ENCODE assay signal across 19 cellular contexts in genomic region chr18:12366379-12366778, GRCh38.
"Had no signal": no experiment of that assay in that cellular context is flagged by ENCODE, and none has a peak within 500 bp of the region (broad histone marks: within the 10 kb centered on the region; RNA-seq: fewer than 3 reads in every experiment).

No MANE protein-coding gene starts in this region.

- H3K27me3 Mint-ChIP-seq: activated CD4-positive, alpha-beta T cell treated with anti-CD3 and anti-CD28 coated beads, Interleukin-2, amount 10 ng/mL, durations not matched to agents 7 days and 5 days; activated naive CD8-positive, alpha-beta T cell treated with anti-CD3 and anti-CD28 coated beads for 36 hours; naive thymus-derived CD8-positive, alpha-beta T cell; stimulated activated naive CD8-positive, alpha-beta T cell treated with anti-CD3 and anti-CD28 coated beads, Interleukin-15, Interleukin-2, amounts not matched to agents 100 ng/mL and 50 ng/mL, for 24 hours had no signal

- H3K9me3 ChIP-seq: lower lobe of right lung, uterus had no signal

- H3K4me3 Mint-ChIP-seq: activated CD4-positive, alpha-beta T cell treated with anti-CD3 and anti-CD28 coated beads, Interleukin-2, amount 10 ng/mL, durations not matched to agents 7 days and 5 days; activated naive CD8-positive, alpha-beta T cell treated with anti-CD3 and anti-CD28 coated beads for 36 hours; activated T-cell treated with anti-CD3 and anti-CD28 coated beads, Interleukin-2, amount 50 U/mL, for 4 hours; naive thymus-derived CD8-positive, alpha-beta T cell; stimulated activated naive CD8-positive, alpha-beta T cell treated with anti-CD3 and anti-CD28 coated beads, Interleukin-15, Interleukin-2, amounts not matched to agents 100 ng/mL and 50 ng/mL, for 24 hours had no signal

- H3K27ac ChIP-seq: brain microvascular endothelial cell, foreskin keratinocyte, lower lobe of right lung, uterus had no signal

- ATAC-seq: activated T-cell treated with anti-CD3 and anti-CD28 coated beads, Interleukin-2, amount 50 U/mL, for 4 hours; foreskin keratinocyte; lower lobe of right lung; naive thymus-derived CD8-positive, alpha-beta T cell; SK-N-SH treated with all-trans-retinoic acid at 6 μM for 48 hours had no signal

- DNase-seq: activated CD4-positive, alpha-beta T cell treated with anti-CD3 and anti-CD28 coated beads, Interleukin-2, amount 10 ng/mL, durations not matched to agents 7 days and 5 days; activated CD4-positive, CD25-positive, alpha-beta regulatory T cell; activated effector memory CD4-positive, alpha-beta T cell treated with anti-CD3 and anti-CD28 coated beads, Interleukin-2, amount 50 U/mL, for 16 hours; activated naive CD8-positive, alpha-beta T cell treated with anti-CD3 and anti-CD28 coated beads for 36 hours; activated T-cell treated with anti-CD3 and anti-CD28 coated beads, Interleukin-2, amount 50 U/mL, for 4 hours; brain microvascular endothelial cell; cerebellar nuclear complex; dermis blood vessel endothelial cell; foreskin keratinocyte; kidney; lower lobe of right lung; naive thymus-derived CD8-positive, alpha-beta T cell; occipital lobe; stimulated activated CD4-positive, alpha-beta T cell treated with anti-CD3 and anti-CD28 coated beads, Interleukin-15, amount 100 ng/mL, for 24 hours; stimulated activated CD4-positive, alpha-beta T cell treated with anti-CD3 and anti-CD28 coated beads, Interleukin-4, amount 100 ng/mL, for 24 hours; T-helper 2 cell; uterus had no signal

- H3K27me3 ChIP-seq: brain microvascular endothelial cell, foreskin keratinocyte, uterus had no signal

- H3K4me3 ChIP-seq: lower lobe of right lung, uterus had no signal

- H3K4me1 ChIP-seq: foreskin keratinocyte, lower lobe of right lung, uterus had no signal

- H3K36me3 ChIP-seq: uterus had no signal

- H3K9me3 Mint-ChIP-seq: activated CD4-positive, alpha-beta T cell treated with anti-CD3 and anti-CD28 coated beads, Interleukin-2, amount 10 ng/mL, durations not matched to agents 7 days and 5 days; activated naive CD8-positive, alpha-beta T cell treated with anti-CD3 and anti-CD28 coated beads for 36 hours; activated T-cell treated with anti-CD3 and anti-CD28 coated beads, Interleukin-2, amount 50 U/mL, for 4 hours; naive thymus-derived CD8-positive, alpha-beta T cell; stimulated activated naive CD8-positive, alpha-beta T cell treated with anti-CD3 and anti-CD28 coated beads, Interleukin-15, Interleukin-2, amounts not matched to agents 100 ng/mL and 50 ng/mL, for 24 hours had no signal

- H3K27ac Mint-ChIP-seq: activated naive CD8-positive, alpha-beta T cell treated with anti-CD3 and anti-CD28 coated beads for 36 hours; stimulated activated naive CD8-positive, alpha-beta T cell treated with anti-CD3 and anti-CD28 coated beads, Interleukin-15, Interleukin-2, amounts not matched to agents 100 ng/mL and 50 ng/mL, for 24 hours had no signal
